ENCODE assay signal across 8 cellular contexts in genomic region chr1:6554907-6555778, GRCh38. TPM values are rescaled to one million over a fixed set of nuclear protein-coding genes. Genes with fewer than 3 reads are reported as not detected.
DNase-seq lines count a peak whose midpoint lies in the region; ATAC-seq and TF ChIP-seq lines count a peak whose summit lies in the region.

TSS of gene TAS1R1 (plus strand) at chr1:6555307. CDS start at chr1:6555374, 67 bp downstream.

- peaks cover 11 to 24% of the 10 kb centered on the region in 2 experiments for H3K79me1 ChIP-seq in IMR-90 (ENCODE audit: low read depth in 1 of 2, low read length in 2 of 2)

- no peak within 1 kb of the TSS; the same call in 1 of the 2 replicates for H2AK5ac ChIP-seq in IMR-90 (ENCODE audit: low read depth, low read length)

- peak within 1 kb of the TSS; percentile 10 for H4K5ac ChIP-seq in IMR-90 (ENCODE audit: low read depth, low read length)

- H3K4me2 ChIP-seq in IMR-90 (ENCODE audit: low read depth, low read length): peak within 1 kb of the TSS; percentile 82

- no peak for DNase-seq in A673 (ENCODE audit: low spot score)
- DNase-seq in IMR-90: no peak
- peak in 21 of 61 donors; percentile 1 to 46 (median 16) for DNase-seq in caudate nucleus (lab: John Stamatoyannopoulos, UW)
- peak; percentile 70 for DNase-seq in testis
- DNase-seq in NCI-H82 (lab: John Stamatoyannopoulos, UW): no peak

- H3K4me3 ChIP-seq in A673 (ENCODE audit: low read depth, low read length, poor library complexity, severe bottlenecking) (peak within 1 kb of the TSS; percentile 99), IMR-90 (ENCODE audit: insufficient read depth, low read depth, low read length) (peak within 1 kb of the TSS; percentile 75), liver (ENCODE audit: low read depth in 1 of 3, low read length in 3 of 3) (peak within 1 kb of the TSS; percentile 89 to 97 (median 95)), testis (peak within 1 kb of the TSS; percentile 96 to 97)

- H3K9ac ChIP-seq in IMR-90 (ENCODE audit: low read depth, low read length): peak within 1 kb of the TSS; percentile 48
- peak within 1 kb of the TSS; percentile 77 to 88 for H3K9ac ChIP-seq in liver (ENCODE audit: low read depth in 1 of 2, low read length in 2 of 2)

- TF ChIP-seq CTCF in A673 (conservative IDR thresholded peaks at IDR 0.05; ENCODE audit: low read depth, low read length) (no peak), IMR-90 (conservative IDR thresholded peaks at IDR 0.05; ENCODE audit: low read depth, low read length) (no peak), liver (IDR thresholded peaks at IDR 0.05; ENCODE audit: low read depth, low read length, missing input control) (no peak), testis (IDR thresholded peaks at IDR 0.05) (no peak)

- POLR2A ChIA-PET in A673 (lab: Charles Lee; ENCODE audit: low non-redundant PET) (no interaction called here), IMR-90 (lab: Charles Lee; ENCODE audit: unreplicated experiment) (no interaction called here)

- peak within 1 kb of the TSS; percentile 39; the same call in 1 of the 2 replicates for H3K4ac ChIP-seq in IMR-90 (ENCODE audit: low read depth, low read length)

- peaks cover 4% of the 10 kb centered on the region; the same call in 1 of the 2 replicates for H3K9me1 ChIP-seq in IMR-90 (ENCODE audit: insufficient read depth, low read length)

- no peak for TF ChIP-seq RAD21 in IMR-90 (IDR thresholded peaks at IDR 0.05; ENCODE audit: low read length)
- TF ChIP-seq RAD21 in liver (IDR thresholded peaks at IDR 0.05): no peak

- H4K8ac ChIP-seq in IMR-90 (ENCODE audit: low read depth in 2 of 2, low read length in 2 of 2): peak within 1 kb of the TSS; percentile 85 to 88

- peak within 1 kb of the TSS; percentile 44; the same call in 1 of the 2 replicates for H3K14ac ChIP-seq in IMR-90 (replicated peaks; ENCODE audit: low read depth, low read length)

- no peak within 1 kb of the TSS for H3K18ac ChIP-seq in IMR-90 (ENCODE audit: low read depth, low read length)

- intact Hi-C loops in A673 (cut with micrococcal nuclease; ENCODE audit: unreplicated experiment) (no loop called here), IMR-90 (cut with micrococcal nuclease) (loop anchor here (1.0 kb wide), 1 partner anchor 69 kb away; no protein-coding TSS in a partner anchor), testis (cut with DNase I; ENCODE audit: low total_unique reads) (no loop called here)

- H4K91ac ChIP-seq in IMR-90 (ENCODE audit: insufficient read depth, low read depth, low read length): peak within 1 kb of the TSS; percentile 41; the same call in 1 of the 2 replicates

- no peaks in the 10 kb centered on the region for H3K9me3 ChIP-seq in A673 (ENCODE audit: low read depth, low read length, poor library complexity, severe bottlenecking)
- H3K9me3 ChIP-seq in IMR-90 (ENCODE audit: control insufficient read depth, insufficient read depth, low read length): no peaks in the 10 kb centered on the region
- no peaks in the 10 kb centered on the region for H3K9me3 ChIP-seq in liver (ENCODE audit: control insufficient read depth in 4 of 4, low read length in 3 of 4)
- H3K9me3 ChIP-seq in testis: no peaks in the 10 kb centered on the region

- H2AK9ac ChIP-seq in IMR-90 (replicated peaks; ENCODE audit: low read depth, low read length, poor library complexity): peak within 1 kb of the TSS; percentile 96

- no peak within 1 kb of the TSS for H2BK15ac ChIP-seq in IMR-90 (ENCODE audit: low read depth, low read length)

- H3K27me3 ChIP-seq in A673 (replicated peaks; ENCODE audit: insufficient read depth, low read depth, low read length, poor library complexity) (no peaks in the 10 kb centered on the region), IMR-90 (ENCODE audit: control insufficient read depth, insufficient read depth, low read length) (no peaks in the 10 kb centered on the region), liver (ENCODE audit: control insufficient read depth in 4 of 4, insufficient read depth in 4 of 4, low read length in 3 of 4) (no peaks in the 10 kb centered on the region), testis (no peaks in the 10 kb centered on the region)

- in situ Hi-C loops in IMR-90 (cut with MboI; ENCODE audit: low sequenced_read_pairs): no loop called here

- H3K4me1 ChIP-seq in A673 (ENCODE audit: insufficient read depth, low read length, poor library complexity, severe bottlenecking): peaks cover 4% of the 10 kb centered on the region
- peaks cover 5% of the 10 kb centered on the region for H3K4me1 ChIP-seq in IMR-90 (ENCODE audit: control insufficient read depth, insufficient read depth, low read length)
- peaks cover 4 to 17% (median 11%) of the 10 kb centered on the region in 4 donors for H3K4me1 ChIP-seq in liver (ENCODE audit: control insufficient read depth in 4 of 4, insufficient read depth in 4 of 4, low read length in 3 of 4)
- peaks cover 21% of the 10 kb centered on the region for H3K4me1 ChIP-seq in testis

- H4K20me1 ChIP-seq in IMR-90 (ENCODE audit: insufficient read depth, low read length): 0 out of 2 replicates have a peak, but pooled peaks cover 9% of the 10 kb centered on the region

- peak within 1 kb of the TSS; percentile 95 for H2AFZ ChIP-seq in IMR-90 (replicated peaks; ENCODE audit: low read length, poor library complexity)

- H2BK120ac ChIP-seq in IMR-90 (ENCODE audit: low read depth, low read length): 0 out of 2 replicates have a peak within 1 kb of the TSS, but pooled peaks have one; percentile 44

- dilution Hi-C loops in IMR-90 (cut with HindIII; ENCODE audit: low sequenced_read_pairs, unreplicated experiment): no loop called here

- H2BK5ac ChIP-seq in IMR-90 (ENCODE audit: low read depth, low read length, poor library complexity, severe bottlenecking): peak within 1 kb of the TSS; percentile 56

- peak within 1 kb of the TSS; percentile 92 for H3K27ac ChIP-seq in A673 (ENCODE audit: low read depth, low read length, poor library complexity, severe bottlenecking)
- peak within 1 kb of the TSS; percentile 64; the same call in 1 of the 2 replicates for H3K27ac ChIP-seq in IMR-90 (ENCODE audit: insufficient read depth, low read length)
- H3K27ac ChIP-seq in caudate nucleus (ENCODE audit: low read depth, low read length): peak within 1 kb of the TSS; percentile 24
- peak within 1 kb of the TSS; percentile 57 to 64 for H3K27ac ChIP-seq in liver (ENCODE audit: low read depth in 1 of 2, low read length in 2 of 2)
- H3K27ac ChIP-seq in testis: peak within 1 kb of the TSS; percentile 74 to 77

- peaks cover 8% of the 10 kb centered on the region for H3K36me3 ChIP-seq in A673 (ENCODE audit: insufficient read depth, low read length, poor library complexity, severe bottlenecking)
- H3K36me3 ChIP-seq in IMR-90 (ENCODE audit: control insufficient read depth, insufficient read depth, low read length): peaks cover 6% of the 10 kb centered on the region
- peaks cover 0 to 3% (median 2%) of the 10 kb centered on the region in 4 donors for H3K36me3 ChIP-seq in liver (ENCODE audit: control insufficient read depth in 4 of 4, insufficient read depth in 3 of 4, low read depth in 1 of 4, low read length in 3 of 4)
- H3K36me3 ChIP-seq in testis (ENCODE audit: low read depth, missing control alignments): no peaks in the 10 kb centered on the region

- ATAC-seq in IMR-90 (ENCODE audit: low read depth) (no peak), HG03135 (IDR thresholded peaks at IDR 0.05; ENCODE audit: unreplicated experiment) (no peak), GM18873 (IDR thresholded peaks at IDR 0.05; ENCODE audit: low FRiP score, unreplicated experiment) (no peak)

- 90% methylated on average over 11 of the region's 19 CpGs; no CpG with 5 or more reads in 1 of the 2 experiments for WGBS in IMR-90 (ENCODE audit: extremely low coverage in 2 of 2, insufficient read length in 1 of 2), 2 experiments
- 83% methylated on average over 19 of the region's 19 CpGs for WGBS in liver
- 48 to 61% methylated on average over 6 to 19 of the region's 19 CpGs for WGBS in testis, 2 donors

- CTCF ChIA-PET in A673 (lab: Charles Lee) (interaction anchor here (2.0 kb wide), 1 partner anchor 25 kb away, joined by 5 read pairs; the partner anchor contains the start of gene ZBTB48), IMR-90 (lab: Yijun Ruan, JAX) (interaction anchor here (0.6 to 1.2 kb wide), 7 partner anchors 10 to 1504 kb away, joined by 3 to 7 read pairs (median 4); no protein-coding TSS in a partner anchor)

- H2BK20ac ChIP-seq in IMR-90 (ENCODE audit: low read depth, low read length): no peak within 1 kb of the TSS

- BruUV-seq in A673 (replicated peaks; lab: Mats Ljungman, UMichigan): no TSS peak
- no TSS peak for BruUV-seq in IMR-90 (replicated peaks; lab: Mats Ljungman, UMichigan)

- peak within 1 kb of the TSS; percentile 58; the same call in 1 of the 2 replicates for H3K56ac ChIP-seq in IMR-90 (ENCODE audit: extremely low read depth, insufficient read depth, low read length)

- H3K23ac ChIP-seq in IMR-90 (ENCODE audit: low read depth, low read length): no peak within 1 kb of the TSS

- no peak for TF ChIP-seq POLR2A in IMR-90 (IDR thresholded peaks at IDR 0.05; ENCODE audit: low read depth, low read length)
- no peak for TF ChIP-seq POLR2A in testis (IDR thresholded peaks at IDR 0.05)

TF ChIP-seq in IMR-90, 13 proteins besides CTCF, POLR2A, EP300 and RAD21 (continues in another document):
- no peak for TF ChIP-seq MAFK (IDR thresholded peaks at IDR 0.05; ENCODE audit: low read depth, low read length)
- no peak for TF ChIP-seq CHD1 (IDR thresholded peaks at IDR 0.05; ENCODE audit: low read depth, low read length)
- no peak for TF ChIP-seq MAZ (IDR thresholded peaks at IDR 0.05; ENCODE audit: borderline replicate concordance, low read depth, low read length)
- no peak for TF ChIP-seq SMC3 (IDR thresholded peaks at IDR 0.05; ENCODE audit: low read depth, low read length)
- no peak for TF ChIP-seq RCOR1 (IDR thresholded peaks at IDR 0.05; ENCODE audit: insufficient replicate concordance, low read length)

TF ChIP-seq in liver, 16 proteins besides CTCF, POLR2A, EP300 and RAD21:
- TF ChIP-seq HNF4A (conservative IDR thresholded peaks at IDR 0.05): no peak
- no peak for TF ChIP-seq ATF3 (IDR thresholded peaks at IDR 0.05)
TF ChIP-seq in liver: peak in this region for 0.

RNA-seq across cellular contexts. Expression of gene TAS1R1, which starts in this region (rescaled TPM):
- not detected in 2 replicates for total RNA-seq in A673 (2021)
- not detected in 2 replicates for total RNA-seq in IMR-90 (2012; rRNA removed)
- polyA plus RNA-seq in IMR-90 (2012; rRNA removed): 0.05 and 0.10 TPM in 2 replicates
- polyA plus RNA-seq in IMR-90 (2012; cell fraction: cytosol; rRNA removed): 0.05 TPM in 1 of 2 replicates, not detected in the other
- polyA plus RNA-seq in IMR-90 (2012; cell fraction: nucleus; rRNA removed; ENCODE audit: low replicate concordance): 0.09 and 0.15 TPM in 2 replicates
- total RNA-seq in liver: not detected
- not detected for polyA plus RNA-seq in liver
- total RNA-seq in testis: 1 to 10 TPM; 5.3 to 5.6 TPM
- 5.1 TPM for polyA plus RNA-seq in testis (ENCODE audit: insufficient read depth, low read depth, low replicate concordance)

Comparison
In these comparisons a context has a peak if more than half of its experiments do, and no peak if none do; other contexts are left out.
1. H3K27ac ChIP-seq: peak in every context shown above with its lines; median percentile 92 in A673; 76 in testis; 64 in IMR-90; 60 in liver; 24 in caudate nucleus.